22 cellular contexts compared by ENCODE assay signal in genomic region chrX:154026136-154026806, GRCh38. TPM values are rescaled to one million over a fixed set of nuclear protein-coding genes. Genes with fewer than 3 reads are reported as not detected.
DNase-seq lines count a peak whose midpoint lies in the region; TF ChIP-seq lines count a peak whose summit lies in the region.
"Had no signal": no experiment of that assay in that cellular context is flagged by ENCODE, and none has a peak within 500 bp of the region (broad histone marks: within the 10 kb centered on the region; RNA-seq: fewer than 3 reads in every experiment).

No MANE protein-coding gene starts in this region.

- no peaks in the 10 kb centered on the region for H3K27me3 ChIP-seq in cardiac muscle cell
- no peaks in the 10 kb centered on the region for H3K27me3 ChIP-seq in spleen (replicated peaks in 1 of 7)
- H3K27me3 ChIP-seq: BE2C had no signal

- H3K4me3 ChIP-seq in cardiac muscle cell (no peak overlapping the region), fibroblast of mammary gland (ENCODE audit: control insufficient read depth, low read depth, low read length) (no peak overlapping the region), spleen (no peak overlapping the region)

- peaks cover 39% of the 10 kb centered on the region for H3K4me1 ChIP-seq in cardiac muscle cell (ENCODE audit: low read depth)
- H3K4me1 ChIP-seq in spleen, result peaks cover 0 to 19% (median 8%) of the 10 kb centered on the region in 6 donors

- H3K27ac Mint-ChIP-seq in type B pancreatic cell, result peak overlapping the region; percentile 15
- H3K27ac Mint-ChIP-seq: CD4-positive, CD25-positive, alpha-beta regulatory T cell; HFFc6 had no signal

- DNase-seq in cardiac muscle cell (ENCODE audit: low read depth in 1 of 2, low spot score in 1 of 2) (no peak), cardiac septum (ENCODE audit: low spot score) (no peak), cerebellar cortex (ENCODE audit: low spot score) (peak; percentile 64), fibroblast of mammary gland (ENCODE audit: low read depth) (peak; percentile 40), type B pancreatic cell (ENCODE audit: extremely low spot score, unreplicated experiment) (no peak), spleen (no peak), iPS-NIHi7 (ENCODE audit: extremely low spot score) (no peak), H4 (ENCODE audit: low spot score) (no peak)
- DNase-seq: BE2C; Calu3; CD4-positive, CD25-positive, alpha-beta regulatory T cell; HFFc6; NCI-H1417 treated with DMSO at 0.1 percent for 48 hours; NCI-H1930; NCI-H226; NCI-H524 treated with DMSO at 0.1 percent for 48 hours; PC-3; RPMI8226; SIG-M5 had no signal

- peak overlapping the region; percentile 86 for H3K27ac ChIP-seq in cardiac muscle cell
- H3K27ac ChIP-seq in spleen, result peak overlapping the region in 1 of 8 donors; percentile 58
- H3K27ac ChIP-seq: 22Rv1, HL-60, KMS-11 had no signal

- WGBS in spleen, 5 donors, result 86 to 98% (median 94%) methylated on average over 10 to 16 of the region's 16 CpGs

- H3K36me3 ChIP-seq in cardiac muscle cell, result no peaks in the 10 kb centered on the region
- peaks cover 0 to 68% (median 16%) of the 10 kb centered on the region in 6 donors for H3K36me3 ChIP-seq in spleen

- intact Hi-C loops in cardiac septum (cut with DNase I) (no loop called here), spleen (cut with DNase I; ENCODE audit: low total_unique reads) (no loop called here)

- H3K4me1 Mint-ChIP-seq in type B pancreatic cell (ENCODE audit: unreplicated experiment), result peaks cover 20% of the 10 kb centered on the region

- no peak for TF ChIP-seq POLR2A in spleen (IDR thresholded peaks at IDR 0.05)

- no peak overlapping the region for H3K4me3 Mint-ChIP-seq in type B pancreatic cell
- H3K4me3 Mint-ChIP-seq: CD4-positive, CD25-positive, alpha-beta regulatory T cell; HFFc6 had no signal

- H3K27me3 Mint-ChIP-seq in type B pancreatic cell, result no peaks in the 10 kb centered on the region
- H3K27me3 Mint-ChIP-seq: CD4-positive, CD25-positive, alpha-beta regulatory T cell had no signal

- no peaks in the 10 kb centered on the region for H3K9me3 ChIP-seq in cardiac muscle cell (ENCODE audit: low read depth)
- H3K9me3 ChIP-seq in spleen, result no peaks in the 10 kb centered on the region
- H3K9me3 ChIP-seq: BE2C had no signal

- H3K36me3 Mint-ChIP-seq in type B pancreatic cell, result no peaks in the 10 kb centered on the region

- TF ChIP-seq CTCF in cardiac muscle cell (IDR thresholded peaks at IDR 0.05; ENCODE audit: low read depth, low read length), result no peak
- no peak for TF ChIP-seq CTCF in fibroblast of mammary gland (conservative IDR thresholded peaks at IDR 0.05; ENCODE audit: control insufficient read depth, insufficient read depth, low read depth, low read length)
- TF ChIP-seq CTCF in type B pancreatic cell (conservative IDR thresholded peaks at IDR 0.05), result no peak
- TF ChIP-seq CTCF in spleen (IDR thresholded peaks at IDR 0.05 in 8 of 11, conservative IDR thresholded peaks at IDR 0.05 in 3 of 11), result no peak

- no peaks in the 10 kb centered on the region for H3K9me3 Mint-ChIP-seq in type B pancreatic cell
- H3K9me3 Mint-ChIP-seq: CD4-positive, CD25-positive, alpha-beta regulatory T cell; HFFc6 had no signal

RNA-seq across cellular contexts. Expression of gene IRAK1, which starts 6.6 kb away (rescaled TPM):
- total RNA-seq in cardiac muscle cell (22.7 and 27.3 TPM in 2 replicates), cardiac septum (30.6 TPM), type B pancreatic cell (ENCODE audit: low replicate concordance) (83.8 and 86.1 TPM in 2 replicates), spleen (100 to 1,000 TPM in 2 of 7 donors, 10 to 100 TPM in 5; 86.2 to 118 (median 91.1) TPM)
- polyA plus RNA-seq in cardiac muscle cell (31.1 and 31.7 TPM in 2 replicates), spleen (10 to 100 TPM; 46.4 to 85.2 (median 55.2) TPM)
- 50.0 and 58.6 TPM in 2 replicates for total RNA-seq in H4 (2014; rRNA removed; shearing (Covaris generic))

RNA-seq across cellular contexts. Expression of gene TMEM187, which starts 53.7 kb away (rescaled TPM):
- total RNA-seq in cardiac muscle cell (12.9 and 13.4 TPM in 2 replicates), cardiac septum (10.6 TPM), type B pancreatic cell (ENCODE audit: low replicate concordance) (14.4 and 15.2 TPM in 2 replicates), spleen (10 to 100 TPM in 1 of 7 donors, 1 to 10 TPM in 6; 2.0 to 12.2 (median 6.2) TPM)
- polyA plus RNA-seq in cardiac muscle cell (12.9 and 14.6 TPM in 2 replicates), spleen (1 to 10 TPM; 3.3 to 7.4 (median 4.9) TPM)
- 2.2 and 2.7 TPM in 2 replicates for total RNA-seq in H4 (2014; rRNA removed; shearing (Covaris generic))

RNA-seq across cellular contexts. Expression of gene HCFC1, which starts 54.7 kb away (rescaled TPM):
- 72.7 and 85.6 TPM in 2 replicates for total RNA-seq in cardiac muscle cell
- polyA plus RNA-seq in cardiac muscle cell, result 21.5 and 30.1 TPM in 2 replicates
- total RNA-seq in cardiac septum, result 39.5 TPM
- 81.2 and 98.0 TPM in 2 replicates for total RNA-seq in type B pancreatic cell (ENCODE audit: low replicate concordance)
- 10 to 100 TPM; 50.6 to 86.5 (median 62.1) TPM for total RNA-seq in spleen
- polyA plus RNA-seq in spleen, result 10 to 100 TPM in 2 of 3 donors, 1 to 10 TPM in 1; 9.5 to 22.7 (median 11.4) TPM
- total RNA-seq in H4 (2014; rRNA removed; shearing (Covaris generic)), result 19.4 and 23.5 TPM in 2 replicates

Comparison
In these comparisons a context has a peak if more than half of its experiments do, and no peak if none do; other contexts are left out.
1. DNase-seq: peak in cerebellar cortex (single experiment) and fibroblast of mammary gland (single experiment); none in cardiac muscle cell (0 of 2), cardiac septum (single experiment), type B pancreatic cell (single experiment), spleen (single experiment), iPS-NIHi7 (single experiment) and H4 (single experiment).